Comparison of ENCODE assay signal across 8 cellular contexts in genomic region chr7:148503900-148504487, GRCh38.
DNase-seq lines count a peak whose midpoint lies in the region; ATAC-seq and TF ChIP-seq lines count a peak whose summit lies in the region.

No MANE protein-coding gene starts in this region.

- TF ChIP-seq EP300 in ovary (IDR thresholded peaks at IDR 0.05): no peak

- intact Hi-C loops in dorsolateral prefrontal cortex (cut with DNase I): loop anchor here (2.0 to 5.0 kb wide), 2 partner anchors 458 to 459 kb away; no protein-coding TSS in a partner anchor
- intact Hi-C loops in ovary (cut with DNase I): loop anchor here (5.0 to 10.0 kb wide), 4 partner anchors 451 to 463 kb away; no protein-coding TSS in a partner anchor

- H3K36me3 ChIP-seq in NT2/D1 (ENCODE audit: insufficient read depth, insufficient read length, low read length) (no peaks in the 10 kb centered on the region), ovary (no peaks in the 10 kb centered on the region)

- TF ChIP-seq POLR2A in ovary (IDR thresholded peaks at IDR 0.05): no peak

- ATAC-seq in GM19452 (IDR thresholded peaks at IDR 0.05; ENCODE audit: unreplicated experiment): no peak

- H3K4me3 ChIP-seq in AG04450 (ENCODE audit: low read depth, low read length) (no peak overlapping the region), NT2/D1 (ENCODE audit: insufficient read length, low read depth) (no peak overlapping the region), dorsolateral prefrontal cortex (no peak overlapping the region), ovary (no peak overlapping the region)

- H3K27ac ChIP-seq in AG04450 (ENCODE audit: low read depth, low read length) (no peak overlapping the region), dorsolateral prefrontal cortex (no peak overlapping the region), ovary (no peak overlapping the region)

- CTCF ChIA-PET in AG04450 (lab: Charles Lee): interaction anchor here (0.5 to 5.7 kb wide), 7 partner anchors 18 to 528 kb away, joined by 3 to 51 read pairs (median 6); no protein-coding TSS in a partner anchor

- 18 to 27% (median 20%) methylated on average over 3 of the region's 3 CpGs for WGBS in ovary, 3 donors

- H3K9me3 ChIP-seq in AG04450 (ENCODE audit: control insufficient read depth, insufficient read depth, low read length) (no peaks in the 10 kb centered on the region), NT2/D1 (ENCODE audit: insufficient read depth, low read length) (no peaks in the 10 kb centered on the region), ovary (no peaks in the 10 kb centered on the region)

- DNase-seq in AG04450 (ENCODE audit: low read depth, low spot score) (no peak), NT2/D1 (ENCODE audit: low read depth, low spot score) (peak; percentile 30), dorsolateral prefrontal cortex (no peak), ovary (no peak), T-helper 9 cell (no peak), retina (no peak)

- H3K27me3 ChIP-seq in AG04450 (ENCODE audit: control insufficient read depth, insufficient read depth, low read length) (no peaks in the 10 kb centered on the region), NT2/D1 (ENCODE audit: insufficient read depth, insufficient read length) (no peaks in the 10 kb centered on the region), dorsolateral prefrontal cortex (no peaks in the 10 kb centered on the region), ovary (no peaks in the 10 kb centered on the region)

- no peaks in the 10 kb centered on the region for H3K4me1 ChIP-seq in NT2/D1 (ENCODE audit: insufficient read depth, insufficient read length)
- H3K4me1 ChIP-seq in ovary (ENCODE audit: insufficient read depth): no peaks in the 10 kb centered on the region

- POLR2A ChIA-PET in AG04450 (lab: Yijun Ruan, JAX): no interaction called here

- H3K9ac ChIP-seq in NT2/D1 (ENCODE audit: insufficient read length, low read depth): no peak overlapping the region

- TF ChIP-seq CTCF in AG04450 (IDR thresholded peaks at IDR 0.05; ENCODE audit: low read depth, low read length) (peak; percentile 70), GM12874 (IDR thresholded peaks at IDR 0.05; ENCODE audit: insufficient read depth, low read depth, low read length) (peak; percentile 42), dorsolateral prefrontal cortex (IDR thresholded peaks at IDR 0.05 in 54 of 56, conservative IDR thresholded peaks at IDR 0.05 in 2 of 56; ENCODE audit: low read depth in 1 of 56, partially characterized antibody in 56 of 56) (peak; percentile 65 to 91 (median 81)), ovary (IDR thresholded peaks at IDR 0.05) (peak; percentile 42 to 70 (median 56))
